Comparison of ENCODE assay signal across 1 cellular context in the genomic region with DNA sequence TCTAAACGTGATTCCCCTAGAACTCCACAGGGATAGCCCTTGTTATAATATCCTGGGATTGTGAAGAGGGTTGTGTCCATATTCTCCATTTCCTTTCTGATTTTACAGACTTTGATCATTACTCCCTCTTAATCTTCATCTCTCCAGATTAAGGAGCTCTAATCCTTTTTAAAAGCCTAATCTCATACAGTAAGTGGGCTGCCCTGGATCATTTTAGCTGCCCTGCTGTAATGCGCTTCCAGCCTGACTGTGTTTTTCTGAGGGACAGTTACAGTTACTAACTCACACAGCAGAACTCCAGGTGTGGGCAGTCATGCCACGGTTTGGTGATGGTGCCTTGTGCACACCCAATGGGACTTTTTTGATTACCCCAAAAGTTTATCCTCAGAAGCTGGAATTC.
TF ChIP-seq lines count a peak whose summit lies in the region.

No MANE protein-coding gene starts in this region.

TF ChIP-seq in liver, 16 proteins besides CTCF, POLR2A, EP300 and RAD21 (continued from another document):
- TF ChIP-seq REST (IDR thresholded peaks at IDR 0.05): no peak
- TF ChIP-seq SP1 (IDR thresholded peaks at IDR 0.05): no peak
- no peak for TF ChIP-seq RXRA (IDR thresholded peaks at IDR 0.05)
- TF ChIP-seq EGR1 (IDR thresholded peaks at IDR 0.05; ENCODE audit: low read depth in 2 of 2): no peak
- TF ChIP-seq, protein P1, sequence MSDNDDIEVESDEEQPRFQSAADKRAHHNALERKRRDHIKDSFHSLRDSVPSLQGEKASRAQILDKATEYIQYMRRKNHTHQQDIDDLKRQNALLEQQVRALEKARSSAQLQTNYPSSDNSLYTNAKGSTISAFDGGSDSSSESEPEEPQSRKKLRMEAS (IDR thresholded peaks at IDR 0.05): no peak
- no peak for TF ChIP-seq HNF4G (IDR thresholded peaks at IDR 0.05)
- no peak for TF ChIP-seq FOXA2 (IDR thresholded peaks at IDR 0.05)
- no peak for TF ChIP-seq NR2F2 (IDR thresholded peaks at IDR 0.05)
- no peak for TF ChIP-seq YY1 (IDR thresholded peaks at IDR 0.05)
- TF ChIP-seq HNF4A (conservative IDR thresholded peaks at IDR 0.05): no peak
- TF ChIP-seq GABPA (IDR thresholded peaks at IDR 0.05 in 1 of 2, conservative IDR thresholded peaks at IDR 0.05 in 1 of 2): no peak
